In genomic region chr9:82031538-82032280, GRCh38 we compare ENCODE assay signal across 10 cellular contexts. TPM values are rescaled to one million over a fixed set of nuclear protein-coding genes. Genes with fewer than 3 reads are reported as not detected.
DNase-seq lines count a peak whose midpoint lies in the region; ATAC-seq lines count a peak whose summit lies in the region.
"Had no signal": no experiment of that assay in that cellular context is flagged by ENCODE, and none has a peak within 500 bp of the region (broad histone marks: within the 10 kb centered on the region; RNA-seq: fewer than 3 reads in every experiment).

No MANE protein-coding gene starts in this region.

- H3K36me3 ChIP-seq in MG63: no peaks in the 10 kb centered on the region

- H3K4me3 ChIP-seq in MG63: no peak overlapping the region

- H3K9me3 ChIP-seq in MG63: no peaks in the 10 kb centered on the region

- ATAC-seq in HG02870 (IDR thresholded peaks at IDR 0.05; ENCODE audit: unreplicated experiment): no peak
- no peak for ATAC-seq in HG03460 (IDR thresholded peaks at IDR 0.05; ENCODE audit: unreplicated experiment)
- no peak for ATAC-seq in GM18520 (IDR thresholded peaks at IDR 0.05; ENCODE audit: unreplicated experiment)
- ATAC-seq in HG02623 (IDR thresholded peaks at IDR 0.05; ENCODE audit: unreplicated experiment): no peak

- H3K27me3 ChIP-seq in MG63: no peaks in the 10 kb centered on the region

- peak; percentile 69 for DNase-seq in AG08395 (ENCODE audit: low spot score)
- DNase-seq in MG63: peak; percentile 72
- DNase-seq in cerebellar cortex (ENCODE audit: low spot score): peak; percentile 82
- peak; percentile 39 for DNase-seq in medulla oblongata (ENCODE audit: extremely low spot score)
- DNase-seq: immature natural killer cell had no signal

RNA-seq across cellular contexts. Expression of gene SPATA31D1, which starts 43.1 kb away (rescaled TPM):
- not detected in 2 replicates for total RNA-seq in MG63 (2014; rRNA removed; shearing (Covaris generic); ENCODE audit: low replicate concordance)
- total RNA-seq: activated T-helper 1 cell treated with anti-CD3 and anti-CD28 coated beads, Interleukin-12 subunit alpha, Interleukin-12 subunit beta, Interleukin-2, Interleukin-4 antibody, amounts not matched to agents 30 ng/mL and 10 ng/mL and 1 ng/mL, durations not matched to agents 14 hours and 24 hours and 36 hours had no signal
